Comparison of ENCODE assay signal across 9 cellular contexts in the genomic region with DNA sequence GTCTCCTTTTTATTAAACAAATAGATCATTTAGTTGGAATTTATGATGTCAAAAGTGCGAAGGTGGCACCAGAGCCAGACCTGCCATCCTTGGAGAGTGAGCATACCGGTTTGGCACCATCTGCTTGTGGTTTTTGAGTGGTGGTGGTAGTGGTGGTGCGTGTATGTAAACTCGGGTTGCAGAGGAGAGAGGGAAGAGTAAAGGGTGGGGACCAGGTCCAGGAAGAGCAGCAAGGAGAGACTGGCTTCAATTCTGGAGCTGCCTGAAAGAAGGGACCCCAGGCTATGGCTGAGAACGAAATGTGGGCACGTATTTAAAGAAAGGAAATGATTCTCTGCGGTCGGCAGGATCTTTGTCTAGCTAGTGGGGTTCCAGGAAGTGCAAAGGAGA. TPM values are rescaled to one million over a fixed set of nuclear protein-coding genes. Genes with fewer than 3 reads are reported as not detected.
A peak's percentile ranks its signal among the peaks of the same experiment; 100 is the strongest.
DNase-seq lines count a peak whose midpoint lies in the region; ATAC-seq and TF ChIP-seq lines count a peak whose summit lies in the region.
"Had no signal": no experiment of that assay in that cellular context is flagged by ENCODE, and none has a peak within 500 bp of the region (broad histone marks: within the 10 kb centered on the region; RNA-seq: fewer than 3 reads in every experiment).

No MANE protein-coding gene starts in this region.

- WGBS in GM23248 (ENCODE audit: low coverage in 1 of 2, low lambda C conversion rate in 2 of 2, missing lambda C conversion rate in 2 of 2), 2 experiments: 29 to 35% methylated on average over 8 of the region's 8 CpGs

- no peaks in the 10 kb centered on the region for H3K9me3 Mint-ChIP-seq in progenitor cell of endocrine pancreas (ENCODE audit: low read depth)

- H3K27me3 Mint-ChIP-seq in progenitor cell of endocrine pancreas: peaks cover 43% of the 10 kb centered on the region

- H3K4me3 ChIP-seq in GM23248: no peak overlapping the region

- H3K27me3 ChIP-seq in GM23248 (replicated peaks; ENCODE audit: insufficient read depth): peaks cover 28% of the 10 kb centered on the region

- H3K79me2 ChIP-seq in GM23248 (ENCODE audit: insufficient read depth): no peaks in the 10 kb centered on the region

- H3K9me2 ChIP-seq in GM23248 (ENCODE audit: insufficient read depth): no peaks in the 10 kb centered on the region

- H3K9ac ChIP-seq in GM23248: no peak overlapping the region

- ATAC-seq in HG03521 (IDR thresholded peaks at IDR 0.05; ENCODE audit: unreplicated experiment) (no peak), HG02642 (IDR thresholded peaks at IDR 0.05; ENCODE audit: poor library complexity, unreplicated experiment) (no peak), left cardiac atrium (no peak)

- no peak overlapping the region for H3K27ac ChIP-seq in GM23248

- H3K9me3 ChIP-seq in GM23248 (ENCODE audit: low read depth): no peaks in the 10 kb centered on the region

- peak overlapping the region; percentile 66 for H3K4me3 Mint-ChIP-seq in progenitor cell of endocrine pancreas (ENCODE audit: low read depth)

- no peaks in the 10 kb centered on the region for H4K20me1 ChIP-seq in GM23248 (ENCODE audit: insufficient read depth)

- 0 out of 2 replicates have a peak overlapping the region, but pooled peaks have one; percentile 47 for H2AFZ ChIP-seq in GM23248

- no peak overlapping the region for H3K4me2 ChIP-seq in GM23248 (ENCODE audit: unreplicated experiment)

- no peaks in the 10 kb centered on the region for H3K4me1 ChIP-seq in GM23248 (ENCODE audit: insufficient read depth)

- no peak overlapping the region for H3K27ac Mint-ChIP-seq in progenitor cell of endocrine pancreas

- in situ Hi-C loops in GM23248 (cut with MboI): no loop called here

- H3K36me3 Mint-ChIP-seq in progenitor cell of endocrine pancreas (ENCODE audit: insufficient read depth): no peaks in the 10 kb centered on the region

- intact Hi-C loops in left cardiac atrium (cut with DNase I): no loop called here

- H3K4me1 Mint-ChIP-seq in progenitor cell of endocrine pancreas (ENCODE audit: low read depth): peaks cover 2% of the 10 kb centered on the region

- no peaks in the 10 kb centered on the region for H3F3A ChIP-seq in GM23248 (ENCODE audit: insufficient read depth)

- DNase-seq in GM23248 (no peak), NCI-H2227 (lab: John Stamatoyannopoulos, UW; ENCODE audit: unreplicated experiment) (peak; percentile 47), cerebellar cortex (ENCODE audit: low spot score) (peak; percentile 61), progenitor cell of endocrine pancreas (ENCODE audit: low spot score, unreplicated experiment) (no peak), left cardiac atrium (no peak)
- no peak for DNase-seq in stimulated activated CD4-positive, alpha-beta T cell treated with anti-CD3 and anti-CD28 coated beads, Interleukin-2, amount 100 ng/mL, for 48 hours

- H3K36me3 ChIP-seq in GM23248 (ENCODE audit: low read depth): no peaks in the 10 kb centered on the region

- TF ChIP-seq CTCF in progenitor cell of endocrine pancreas (IDR thresholded peaks at IDR 0.05; ENCODE audit: unreplicated experiment): no peak

RNA-seq across cellular contexts. Expression of a gene that starts 0.5 kb away (rescaled TPM):
- total RNA-seq in GM23248 (2014; rRNA removed; shearing (Covaris generic)): not detected in 2 replicates
- polyA plus RNA-seq in GM23248 (2016; fragmentation: Nextera tagmentation; extraction: Ambion mirVana): not detected in 2 replicates
- total RNA-seq in progenitor cell of endocrine pancreas (1.1 and 1.4 TPM in 2 replicates), left cardiac atrium (1 to 10 TPM; 2.4 to 3.5 TPM)
- total RNA-seq: glomerular endothelial cell had no signal

Comparison
In these comparisons a context has a peak if more than half of its experiments do, and no peak if none do; other contexts are left out.
1. DNase-seq: peak in NCI-H2227 (single experiment) and cerebellar cortex (single experiment); none in GM23248 (single experiment), progenitor cell of endocrine pancreas (single experiment), stimulated activated CD4-positive, alpha-beta T cell treated with anti-CD3 and anti-CD28 coated beads, Interleukin-2, amount 100 ng/mL, for 48 hours (0 of 2) and left cardiac atrium (single experiment).